17 cellular contexts compared by ENCODE assay signal in genomic region chr6:112286756-112287155, GRCh38. TPM values are rescaled to one million over a fixed set of nuclear protein-coding genes. Genes with fewer than 3 reads are reported as not detected.
"Had no signal": no experiment of that assay in that cellular context is flagged by ENCODE, and none has a peak within 500 bp of the region (broad histone marks: within the 10 kb centered on the region; RNA-seq: fewer than 3 reads in every experiment).

No MANE protein-coding gene starts in this region.

- H3K9me3 ChIP-seq: heart right ventricle, left lung, neutrophil, sigmoid colon, thoracic aorta, transverse colon had no signal

- H3K27ac ChIP-seq: coronary artery, dorsolateral prefrontal cortex, left lung, neutrophil, skin epidermis, thoracic aorta had no signal

- H3K36me3 ChIP-seq: heart right ventricle, left lung, neutrophil, sigmoid colon, thoracic aorta, transverse colon had no signal

- DNase-seq: caudate nucleus; dorsolateral prefrontal cortex; effector CD8-positive, alpha-beta T cell; heart right ventricle; left lung; sigmoid colon; stimulated activated CD4-positive, alpha-beta T cell treated with anti-CD3 and anti-CD28 coated beads, Interleukin-4, amount 100 ng/mL, for 4 hours; transverse colon had no signal

- H3K4me3 ChIP-seq: coronary artery, dorsolateral prefrontal cortex, heart right ventricle, left lung, lung, sigmoid colon, skin epidermis, thoracic aorta, transverse colon had no signal

- H3K36me3 Mint-ChIP-seq: naive thymus-derived CD4-positive, alpha-beta T cell; stimulated activated naive B cell treated with anti-CD40 and anti-IgM and Interleukin-4, amounts not matched to agents 10 μg/mL and 1 μg/mL and 100 μg/mL, for 72 hours had no signal

- ATAC-seq: esophagus mucosa, left lung had no signal

- H3K27ac Mint-ChIP-seq: stimulated activated naive B cell treated with anti-CD40 and anti-IgM and Interleukin-4, amounts not matched to agents 10 μg/mL and 1 μg/mL and 100 μg/mL, for 72 hours; stimulated activated naive CD8-positive, alpha-beta T cell treated with anti-CD3 and anti-CD28 coated beads, Interleukin-15, amount 100 ng/mL, for 72 hours had no signal

- H3K4me3 Mint-ChIP-seq: stimulated activated naive B cell treated with anti-CD40 and anti-IgM and Interleukin-4, amounts not matched to agents 10 μg/mL and 1 μg/mL and 100 μg/mL, for 72 hours; stimulated activated naive CD8-positive, alpha-beta T cell treated with anti-CD3 and anti-CD28 coated beads, Interleukin-15, amount 100 ng/mL, for 72 hours had no signal

- H3K27me3 ChIP-seq: dorsolateral prefrontal cortex, heart right ventricle, left lung, sigmoid colon, transverse colon had no signal

- H3K9me3 Mint-ChIP-seq: stimulated activated naive B cell treated with anti-CD40 and anti-IgM and Interleukin-4, amounts not matched to agents 10 μg/mL and 1 μg/mL and 100 μg/mL, for 72 hours; stimulated activated naive CD8-positive, alpha-beta T cell treated with anti-CD3 and anti-CD28 coated beads, Interleukin-15, amount 100 ng/mL, for 72 hours had no signal

RNA-seq across cellular contexts. Expression of gene LAMA4, which starts 32.4 kb away (rescaled TPM):
- total RNA-seq: naive thymus-derived CD4-positive, alpha-beta T cell had no signal
